18 cellular contexts compared by ENCODE assay signal in genomic region chr7:3236268-3236667, GRCh38.
DNase-seq lines count a peak whose midpoint lies in the region; ATAC-seq, FAIRE-seq and TF ChIP-seq lines count a peak whose summit lies in the region.
"Had no signal": no experiment of that assay in that cellular context is flagged by ENCODE, and none has a peak within 500 bp of the region (broad histone marks: within the 10 kb centered on the region; RNA-seq: fewer than 3 reads in every experiment).

No MANE protein-coding gene starts in this region.

- H3K36me3 ChIP-seq in HepG2 (replicated peaks in 1 of 2; ENCODE audit: control insufficient read depth in 1 of 2, insufficient read depth in 2 of 2, low read length in 2 of 2) (no peaks in the 10 kb centered on the region), right lobe of liver (no peaks in the 10 kb centered on the region), esophagus muscularis mucosa (no peaks in the 10 kb centered on the region), vagina (no peaks in the 10 kb centered on the region)
- H3K36me3 ChIP-seq: BLaER1 had no signal

- H2AFZ ChIP-seq in HepG2 (ENCODE audit: low read length) = no peak overlapping the region

- H3K4me3 ChIP-seq in HepG2 (replicated peaks in 1 of 3; ENCODE audit: insufficient read depth in 1 of 3, low read depth in 2 of 3, low read length in 3 of 3) = no peak overlapping the region
- H3K4me3 ChIP-seq in right lobe of liver = no peak overlapping the region
- H3K4me3 ChIP-seq in esophagus muscularis mucosa = no peak overlapping the region
- H3K4me3 ChIP-seq in vagina = no peak overlapping the region
- H3K4me3 ChIP-seq: BLaER1 had no signal

- TF ChIP-seq POLR2A in HepG2 (IDR thresholded peaks at IDR 0.05; ENCODE audit: insufficient read depth in 1 of 2, low read depth in 2 of 2, low read length in 2 of 2) (no peak), right lobe of liver (IDR thresholded peaks at IDR 0.05) (no peak), esophagus muscularis mucosa (IDR thresholded peaks at IDR 0.05; ENCODE audit: low read depth) (no peak), vagina (IDR thresholded peaks at IDR 0.05) (no peak)

- peaks cover 11% of the 10 kb centered on the region; the same call in 1 of the 2 replicates for H3K9me3 ChIP-seq in HepG2 (ENCODE audit: low read length)
- no peaks in the 10 kb centered on the region for H3K9me3 ChIP-seq in right lobe of liver
- peaks cover 0 to 15% (median 9%) of the 10 kb centered on the region in 4 donors for H3K9me3 ChIP-seq in esophagus muscularis mucosa
- no peaks in the 10 kb centered on the region for H3K9me3 ChIP-seq in vagina

- in situ Hi-C loops in HepG2 (cut with HindIII; ENCODE audit: extremely low pct_ligation_motif_present, low pct_unique_long_range_greater_than_20kb) = no loop called here

- H3K27me3 ChIP-seq in HepG2 (ENCODE audit: control insufficient read depth in 1 of 2, insufficient read depth in 2 of 2, low read length in 2 of 2) (peaks cover 3 to 7% of the 10 kb centered on the region in 2 experiments; a peak in 2 of 5 replicates), right lobe of liver (no peaks in the 10 kb centered on the region), esophagus muscularis mucosa (peaks cover 0 to 4% (median 0%) of the 10 kb centered on the region in 4 donors), vagina (no peaks in the 10 kb centered on the region)
- H3K27me3 ChIP-seq: BLaER1 had no signal

- TF ChIP-seq CTCF in HepG2 (CRISPR knock-in tag; IDR thresholded peaks at IDR 0.05) (no peak), right lobe of liver (IDR thresholded peaks at IDR 0.05) (no peak), esophagus muscularis mucosa (IDR thresholded peaks at IDR 0.05) (no peak), vagina (IDR thresholded peaks at IDR 0.05) (no peak)

- no peak overlapping the region for H3K9ac ChIP-seq in HepG2 (ENCODE audit: insufficient read depth, low read depth, low read length)
- H3K9ac ChIP-seq: BLaER1 had no signal

- CTCF ChIA-PET in HepG2 (lab: Yijun Ruan, JAX; ENCODE audit: low intra/inter-chr PET ratio, low total read pairs) = no interaction called here

- ATAC-seq in HepG2 = no peak
- ATAC-seq in right lobe of liver = no peak
- no peak for ATAC-seq in GM21717 (IDR thresholded peaks at IDR 0.05; ENCODE audit: unreplicated experiment)
- ATAC-seq in GM21515 (IDR thresholded peaks at IDR 0.05; ENCODE audit: unreplicated experiment) = no peak
- ATAC-seq: CD8-positive, alpha-beta T cell had no signal

- H3K4me2 ChIP-seq in HepG2 (ENCODE audit: low read depth, low read length) = no peak overlapping the region
- H3K4me2 ChIP-seq: BLaER1 had no signal

- FAIRE-seq in HepG2 (lab: Jason Lieb, UNC) = no peak
- FAIRE-seq: G401.6, GM12892, H1 had no signal

- H4K20me1 ChIP-seq in HepG2 (ENCODE audit: insufficient read depth, low read length) = no peaks in the 10 kb centered on the region
- H4K20me1 ChIP-seq: BLaER1 had no signal

- no peaks in the 10 kb centered on the region for H3K79me2 ChIP-seq in HepG2 (ENCODE audit: insufficient read depth, low read length)

- H3K27ac ChIP-seq in HepG2 (ENCODE audit: extremely low read length, insufficient read depth, low read length) = no peak overlapping the region
- H3K27ac ChIP-seq in right lobe of liver = no peak overlapping the region
- no peak overlapping the region for H3K27ac ChIP-seq in esophagus muscularis mucosa (replicated peaks in 1 of 4)
- no peak overlapping the region for H3K27ac ChIP-seq in vagina
- H3K27ac ChIP-seq: BLaER1, C4-2B had no signal

- no TSS peak for BruUV-seq in HepG2 (replicated peaks; lab: Mats Ljungman, UMichigan)

- no peak for TF ChIP-seq EP300 in HepG2 (IDR thresholded peaks at IDR 0.05; ENCODE audit: low read depth in 2 of 2, low read length in 2 of 2)
- no peak for TF ChIP-seq EP300 in HepG2 (CRISPR knock-in tag; IDR thresholded peaks at IDR 0.05; ENCODE audit: borderline replicate concordance)
- no peak for TF ChIP-seq EP300 in esophagus muscularis mucosa (IDR thresholded peaks at IDR 0.05)

- no peak for TF ChIP-seq RAD21 in HepG2 (CRISPR knock-in tag; IDR thresholded peaks at IDR 0.05)

- intact Hi-C loops in HepG2 (cut with micrococcal nuclease; ENCODE audit: unreplicated experiment) (no loop called here), right lobe of liver (cut with DNase I) (no loop called here), esophagus muscularis mucosa (cut with DNase I) (no loop called here), vagina (cut with DNase I) (no loop called here)

- POLR2A ChIA-PET in HepG2 (lab: Yijun Ruan, JAX) = no interaction called here

- DNase-seq in HepG2 (ENCODE audit: low spot score) (no peak), right lobe of liver (no peak), esophagus muscularis mucosa (ENCODE audit: extremely low spot score) (peak; percentile 34), vagina (ENCODE audit: extremely low spot score in 2 of 2) (peak; percentile 6)
- DNase-seq: Caco-2; CD4-positive, CD25-positive, alpha-beta regulatory T cell; DMS153; DND-41; H7; HCEC 1CT had no signal

- H3K4me1 ChIP-seq in HepG2 (ENCODE audit: insufficient read depth, low read length) (no peaks in the 10 kb centered on the region), right lobe of liver (no peaks in the 10 kb centered on the region), esophagus muscularis mucosa (peaks cover 0 to 5% (median 0%) of the 10 kb centered on the region in 4 donors), vagina (no peaks in the 10 kb centered on the region)
- H3K4me1 ChIP-seq: Caco-2 had no signal

TF ChIP-seq in HepG2, 621 proteins besides CTCF, POLR2A, EP300 and RAD21:
- TF ChIP-seq ZNF331 (CRISPR knock-in tag; IDR thresholded peaks at IDR 0.05) (peak; percentile 93), IRF1 (CRISPR knock-in tag; IDR thresholded peaks at IDR 0.05; ENCODE audit: low read depth) (no peak)

Comparison
In these comparisons a context has a peak if more than half of its experiments do, and no peak if none do; other contexts are left out.
1. DNase-seq: peak in esophagus muscularis mucosa (single experiment) and vagina (2 of 2); none in HepG2 (single experiment) and right lobe of liver (0 of 3).